Comparison of ENCODE assay signal across 22 cellular contexts in genomic region chr10:67114945-67115344, GRCh38.
A peak's percentile ranks its signal among the peaks of the same experiment; 100 is the strongest.
DNase-seq lines count a peak whose midpoint lies in the region; ATAC-seq, FAIRE-seq and TF ChIP-seq lines count a peak whose summit lies in the region.
"Had no signal": no experiment of that assay in that cellular context is flagged by ENCODE, and none has a peak within 500 bp of the region (broad histone marks: within the 10 kb centered on the region; RNA-seq: fewer than 3 reads in every experiment).

No MANE protein-coding gene starts in this region.

- H3K4me3 Mint-ChIP-seq in CD4-positive, alpha-beta memory T cell, result no peak overlapping the region
- H3K4me3 Mint-ChIP-seq: activated naive CD8-positive, alpha-beta T cell had no signal

- H3K4me1 Mint-ChIP-seq in CD4-positive, alpha-beta memory T cell, result no peaks in the 10 kb centered on the region

- TF ChIP-seq CTCF in A549 (IDR thresholded peaks at IDR 0.05), result no peak
- no peak for TF ChIP-seq CTCF in LNCaP clone FGC (IDR thresholded peaks at IDR 0.05; ENCODE audit: control insufficient read depth, extremely low read depth, insufficient read depth)
- no peak for TF ChIP-seq CTCF in HepG2 (CRISPR knock-in tag; IDR thresholded peaks at IDR 0.05)

- WGBS in A549 (ENCODE audit: missing lambda C conversion rate), result 13% methylated on average over 2 of the region's 2 CpGs
- WGBS in HepG2 (ENCODE audit: low lambda C conversion rate), result 3% methylated on average over 2 of the region's 2 CpGs

- H3K79me2 ChIP-seq in HepG2 (ENCODE audit: insufficient read depth, low read length), result no peaks in the 10 kb centered on the region

- FAIRE-seq in A549 (lab: Jason Lieb, UNC) (no peak), HepG2 (lab: Jason Lieb, UNC) (peak; percentile 21)
- FAIRE-seq: colon, GM12891, keratinocyte had no signal

- H2AFZ ChIP-seq in HepG2 (ENCODE audit: low read length), result no peak overlapping the region

- TF ChIP-seq RAD21 in A549 (conservative IDR thresholded peaks at IDR 0.05 in 1 of 2, IDR thresholded peaks at IDR 0.05 in 1 of 2) (no peak), HepG2 (CRISPR knock-in tag; IDR thresholded peaks at IDR 0.05) (no peak)

- TF ChIP-seq EP300 in A549 (IDR thresholded peaks at IDR 0.05) (no peak), HepG2 (IDR thresholded peaks at IDR 0.05; ENCODE audit: low read depth in 2 of 2, low read length in 2 of 2) (no peak), HepG2 (CRISPR knock-in tag; IDR thresholded peaks at IDR 0.05; ENCODE audit: borderline replicate concordance) (no peak)

- in situ Hi-C loops in HepG2 (cut with HindIII; ENCODE audit: extremely low pct_ligation_motif_present, low pct_unique_long_range_greater_than_20kb), result no loop called here

- BruUV-seq in HepG2 (replicated peaks; lab: Mats Ljungman, UMichigan), result no TSS peak

- no peaks in the 10 kb centered on the region for H3K36me3 ChIP-seq in HepG2 (replicated peaks in 1 of 2; ENCODE audit: control insufficient read depth in 1 of 2, insufficient read depth in 2 of 2, low read length in 2 of 2)
- H3K36me3 ChIP-seq in CD4-positive, alpha-beta memory T cell (ENCODE audit: insufficient read depth, low read length), result no peaks in the 10 kb centered on the region
- H3K36me3 ChIP-seq: BLaER1 treated with 17β-estradiol and CSF1 and Interleukin-3, amounts not matched to agents 10 nM and 100 nM; spleen had no signal

- H3K4me1 ChIP-seq in A549 (peaks cover 7% of the 10 kb centered on the region; the same call in 2 of the 3 replicates), HepG2 (ENCODE audit: insufficient read depth, low read length) (peaks cover 10% of the 10 kb centered on the region)
- no peaks in the 10 kb centered on the region for H3K4me1 ChIP-seq in CD4-positive, alpha-beta memory T cell (ENCODE audit: insufficient read depth, low read length)
- H3K4me1 ChIP-seq: BLaER1 treated with 17β-estradiol and CSF1 and Interleukin-3, amounts not matched to agents 10 nM and 100 nM; spleen had no signal

- H3K27ac ChIP-seq in A549 (no peak overlapping the region), HepG2 (ENCODE audit: extremely low read length, insufficient read depth, low read length) (no peak overlapping the region)
- H3K27ac ChIP-seq in CD4-positive, alpha-beta memory T cell (ENCODE audit: low read depth, low read length), result no peak overlapping the region
- H3K27ac ChIP-seq: BLaER1 treated with 17β-estradiol and CSF1 and Interleukin-3, amounts not matched to agents 10 nM and 100 nM; psoas muscle; spleen had no signal

- H3K4me2 ChIP-seq in A549, result 0 out of 3 replicates have a peak overlapping the region, but pooled peaks have one; percentile 21
- no peak overlapping the region for H3K4me2 ChIP-seq in HepG2 (ENCODE audit: low read depth, low read length)
- H3K4me2 ChIP-seq: BLaER1 treated with 17β-estradiol and CSF1 and Interleukin-3, amounts not matched to agents 10 nM and 100 nM; SK-N-SH had no signal

- no peak overlapping the region for H3K9ac ChIP-seq in HepG2 (ENCODE audit: insufficient read depth, low read depth, low read length)
- H3K9ac ChIP-seq: BLaER1 treated with 17β-estradiol and CSF1 and Interleukin-3, amounts not matched to agents 10 nM and 100 nM; SK-N-SH had no signal

- H4K20me1 ChIP-seq in HepG2 (ENCODE audit: insufficient read depth, low read length), result no peaks in the 10 kb centered on the region
- H4K20me1 ChIP-seq: BLaER1 treated with 17β-estradiol and CSF1 and Interleukin-3, amounts not matched to agents 10 nM and 100 nM had no signal

- no peaks in the 10 kb centered on the region for H3K9me3 Mint-ChIP-seq in CD4-positive, alpha-beta memory T cell

- intact Hi-C loops in HepG2 (cut with micrococcal nuclease; ENCODE audit: unreplicated experiment), result no loop called here
- intact Hi-C loops in CD4-positive, alpha-beta memory T cell (cut with micrococcal nuclease), result no loop called here

- H3K4me3 ChIP-seq in A549 (no peak overlapping the region), LNCaP clone FGC (ENCODE audit: low read depth, low read length) (no peak overlapping the region), HepG2 (replicated peaks in 1 of 3; ENCODE audit: insufficient read depth in 1 of 3, low read depth in 2 of 3, low read length in 3 of 3) (no peak overlapping the region)
- no peak overlapping the region for H3K4me3 ChIP-seq in CD4-positive, alpha-beta memory T cell (ENCODE audit: low read length in 2 of 2)
- H3K4me3 ChIP-seq: BLaER1 treated with 17β-estradiol and CSF1 and Interleukin-3, amounts not matched to agents 10 nM and 100 nM; psoas muscle; spleen had no signal

- H3K36me3 Mint-ChIP-seq in CD4-positive, alpha-beta memory T cell, result no peaks in the 10 kb centered on the region
- H3K36me3 Mint-ChIP-seq: activated naive CD8-positive, alpha-beta T cell had no signal

- no peak for TF ChIP-seq POLR2A in A549 (IDR thresholded peaks at IDR 0.05; ENCODE audit: low read length)
- TF ChIP-seq POLR2A in HepG2 (IDR thresholded peaks at IDR 0.05; ENCODE audit: insufficient read depth in 1 of 2, low read depth in 2 of 2, low read length in 2 of 2), result no peak

- H3K27ac Mint-ChIP-seq in CD4-positive, alpha-beta memory T cell, result no peak overlapping the region
- H3K27ac Mint-ChIP-seq: activated naive CD8-positive, alpha-beta T cell had no signal

- POLR2A ChIA-PET in A549 (lab: Yijun Ruan, JAX), result no interaction called here
- POLR2A ChIA-PET in HepG2 (lab: Yijun Ruan, JAX), result no interaction called here
- POLR2A ChIA-PET in CD4-positive, alpha-beta memory T cell (lab: Charles Lee; ENCODE audit: partially characterized antibody), result no interaction called here

- DNase-seq in A549 (ENCODE audit: low read depth in 1 of 2, low spot score in 1 of 2) (peak in 1 of 2 experiments; percentile 24), LNCaP clone FGC (ENCODE audit: low read depth) (peak; percentile 95), NCI-H774 (lab: John Stamatoyannopoulos, UW) (peak; percentile 72), HepG2 (ENCODE audit: low spot score) (peak; percentile 71), NCI-H2196 (lab: John Stamatoyannopoulos, UW; ENCODE audit: unreplicated experiment) (no peak), islet precursor cell (no peak)
- DNase-seq in CD4-positive, alpha-beta memory T cell, result no peak
- DNase-seq: activated CD4-positive, CD25-positive, alpha-beta regulatory T cell treated with anti-CD3 and anti-CD28 coated beads, Interleukin-2, amount 50 U/mL, for 72 hours; activated CD8-positive, alpha-beta memory T cell treated with anti-CD3 and anti-CD28 coated beads for 24 hours; DMS153; midbrain; MV-4-11; psoas muscle; SK-N-SH; spleen; stimulated activated CD4-positive, alpha-beta T cell treated with anti-CD3 and anti-CD28 coated beads, Interleukin-4, amount 100 ng/mL, for 4 hours had no signal

- no peaks in the 10 kb centered on the region for H3K27me3 ChIP-seq in HepG2 (ENCODE audit: control insufficient read depth in 1 of 2, insufficient read depth in 2 of 2, low read length in 2 of 2)
- H3K27me3 ChIP-seq in CD4-positive, alpha-beta memory T cell (ENCODE audit: insufficient read depth, low read length), result no peaks in the 10 kb centered on the region
- H3K27me3 ChIP-seq: BLaER1 treated with 17β-estradiol and CSF1 and Interleukin-3, amounts not matched to agents 10 nM and 100 nM; spleen had no signal

- no peaks in the 10 kb centered on the region for H3K9me3 ChIP-seq in A549
- H3K9me3 ChIP-seq in HepG2 (ENCODE audit: low read length), result no peaks in the 10 kb centered on the region
- no peaks in the 10 kb centered on the region for H3K9me3 ChIP-seq in CD4-positive, alpha-beta memory T cell (ENCODE audit: control insufficient read depth in 1 of 2, low read length in 2 of 2)
- H3K9me3 ChIP-seq: BLaER1 treated with 17β-estradiol and CSF1 and Interleukin-3, amounts not matched to agents 10 nM and 100 nM; psoas muscle; SK-N-SH; spleen had no signal

- H3K27me3 Mint-ChIP-seq in CD4-positive, alpha-beta memory T cell, result no peaks in the 10 kb centered on the region

- CTCF ChIA-PET in A549 (lab: Yijun Ruan, JAX) (no interaction called here), HepG2 (lab: Yijun Ruan, JAX; ENCODE audit: low intra/inter-chr PET ratio, low total read pairs) (no interaction called here)
- CTCF ChIA-PET in CD4-positive, alpha-beta memory T cell (lab: Charles Lee; ENCODE audit: partially characterized antibody), result no interaction called here

- ATAC-seq in A549 (peak in 1 of 2 experiments; percentile 49; a peak in 2 of 6 replicates), HepG2 (peak; percentile 100), GM18868 (IDR thresholded peaks at IDR 0.05; ENCODE audit: unreplicated experiment) (no peak)

TF ChIP-seq in A549, 52 proteins besides CTCF, POLR2A, EP300 and RAD21:
- no peak for TF ChIP-seq E2F6 (IDR thresholded peaks at IDR 0.05; ENCODE audit: borderline replicate concordance, low read depth)
- TF ChIP-seq GATA3 (IDR thresholded peaks at IDR 0.05; ENCODE audit: borderline replicate concordance), result peak; percentile 24; the same call in 1 of the 2 replicates

TF ChIP-seq in HepG2, 621 proteins besides CTCF, POLR2A, EP300 and RAD21 (continues in another document):
- TF ChIP-seq JUNB (CRISPR knock-in tag; IDR thresholded peaks at IDR 0.05; ENCODE audit: borderline replicate concordance) (no peak), ZNF878 (CRISPR knock-in tag; IDR thresholded peaks at IDR 0.05) (no peak), THAP8 (CRISPR knock-in tag; IDR thresholded peaks at IDR 0.05; ENCODE audit: borderline replicate concordance) (no peak), THAP9 (CRISPR knock-in tag; IDR thresholded peaks at IDR 0.05; ENCODE audit: borderline replicate concordance) (no peak)

Comparison
In these comparisons a context has a peak if more than half of its experiments do, and no peak if none do; other contexts are left out.
1. DNase-seq: peak in LNCaP clone FGC (single experiment), NCI-H774 (single experiment) and HepG2 (single experiment); none in CD4-positive, alpha-beta memory T cell (0 of 5), NCI-H2196 (single experiment) and islet precursor cell (single experiment).